27 cellular contexts compared by ENCODE assay signal in the genomic region with DNA sequence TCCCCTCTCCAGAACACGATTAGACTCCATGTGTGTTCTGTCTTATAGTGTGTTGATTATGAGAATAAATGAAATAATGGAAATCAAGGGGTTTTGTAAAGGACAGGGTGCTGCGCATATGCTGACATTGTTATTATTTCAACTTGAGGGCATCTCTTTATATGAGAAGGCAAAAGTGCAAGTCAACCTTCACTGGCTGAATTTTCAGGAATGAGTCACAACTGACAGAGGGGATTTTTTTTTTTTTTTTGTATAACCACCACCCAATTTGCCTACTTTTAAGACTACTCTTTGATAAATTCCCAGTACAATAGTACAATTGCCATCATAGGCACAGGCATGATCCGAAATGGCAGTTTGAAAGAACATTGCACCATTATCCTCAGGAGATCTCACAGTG.
"Had no signal": no experiment of that assay in that cellular context is flagged by ENCODE, and none has a peak within 500 bp of the region (broad histone marks: within the 10 kb centered on the region; RNA-seq: fewer than 3 reads in every experiment).

No MANE protein-coding gene starts in this region.

- H3K27me3 Mint-ChIP-seq: activated naive CD8-positive, alpha-beta T cell treated with anti-CD3 and anti-CD28 coated beads, Interleukin-2, amount 10 ng/mL, durations not matched to agents 7 days and 5 days; dendritic cell treated with granulocyte-macrophage colony-stimulating factor and Interleukin-4, amounts not matched to agents 40 ng/mL and 50 ng/mL, for 4 days had no signal

- H3K4me2 ChIP-seq: SK-N-SH had no signal

- H3K27me3 ChIP-seq: adrenal gland, SJCRH30 had no signal

- H3K36me3 ChIP-seq: adrenal gland, SJCRH30 had no signal

- H3K9me3 ChIP-seq: adrenal gland, SJCRH30, SK-N-SH had no signal

- H3K27ac ChIP-seq: adrenal gland, RWPE1, SJCRH30, VCaP had no signal

- H3K9ac ChIP-seq: SK-N-SH had no signal

- H3K27ac Mint-ChIP-seq: activated CD8-positive, alpha-beta T cell treated with anti-CD3 and anti-CD28 coated beads, Interleukin-2, amount 10 ng/mL, durations not matched to agents 7 days and 5 days; activated naive CD8-positive, alpha-beta T cell treated with anti-CD3 and anti-CD28 coated beads, Interleukin-2, amount 10 ng/mL, durations not matched to agents 7 days and 5 days; dendritic cell treated with granulocyte-macrophage colony-stimulating factor and Interleukin-4, amounts not matched to agents 40 ng/mL and 50 ng/mL, for 4 days had no signal

- H3K4me1 Mint-ChIP-seq: activated naive CD8-positive, alpha-beta T cell treated with anti-CD3 and anti-CD28 coated beads, Interleukin-2, amount 10 ng/mL, durations not matched to agents 7 days and 5 days had no signal

- FAIRE-seq: colon had no signal

- H3K4me3 ChIP-seq: adrenal gland, SJCRH30 had no signal

- H3K4me3 Mint-ChIP-seq: activated CD8-positive, alpha-beta T cell treated with anti-CD3 and anti-CD28 coated beads, Interleukin-2, amount 10 ng/mL, durations not matched to agents 7 days and 5 days; activated naive CD8-positive, alpha-beta T cell treated with anti-CD3 and anti-CD28 coated beads, Interleukin-2, amount 10 ng/mL, durations not matched to agents 7 days and 5 days; dendritic cell treated with granulocyte-macrophage colony-stimulating factor and Interleukin-4, amounts not matched to agents 40 ng/mL and 50 ng/mL, for 4 days had no signal

- H3K36me3 Mint-ChIP-seq: activated naive CD8-positive, alpha-beta T cell treated with anti-CD3 and anti-CD28 coated beads, Interleukin-2, amount 10 ng/mL, durations not matched to agents 7 days and 5 days had no signal

- ATAC-seq: activated CD8-positive, alpha-beta T cell treated with anti-CD3 and anti-CD28 coated beads, Interleukin-2, amount 10 ng/mL, durations not matched to agents 7 days and 5 days; Panc1 had no signal

- H3K4me1 ChIP-seq: adrenal gland, SJCRH30 had no signal

- DNase-seq: activated CD4-positive, CD25-positive, alpha-beta regulatory T cell; activated CD8-positive, alpha-beta memory T cell treated with anti-CD3 and anti-CD28 coated beads, Interleukin-2, amount 50 U/mL, for 48 hours; activated CD8-positive, alpha-beta T cell treated with anti-CD3 and anti-CD28 coated beads, Interleukin-2, amount 10 ng/mL, durations not matched to agents 7 days and 5 days; activated naive CD4-positive, alpha-beta T cell treated with anti-CD3 and anti-CD28 coated beads, Interleukin-2, amount 50 U/mL, for 16 hours; activated naive CD8-positive, alpha-beta T cell treated with anti-CD3 and anti-CD28 coated beads, Interleukin-2, amount 10 ng/mL, durations not matched to agents 7 days and 5 days; activated T-cell treated with anti-CD3 and anti-CD28 coated beads, Interleukin-2, amount 50 U/mL, for 1 hour; adrenal gland; anterior cingulate cortex; cerebellar nuclear complex; MM.1S; NCI-H1105 treated with DMSO at 0.1 percent for 48 hours; NCI-H146; NCI-H187 treated with DMSO at 0.1 percent for 48 hours; NCI-H2081 treated with DMSO at 0.1 percent for 48 hours; NCI-H446 treated with DMSO at 0.1 percent for 48 hours; NCI-H526; NCI-H82; OCI-M1; Right ventricle myocardium superior; SJCRH30; SK-N-SH; T-helper 1 cell had no signal
